In genomic region chr6:107491059-107491609, GRCh38 we compare ENCODE assay signal across 1 cellular context.
TF ChIP-seq lines count a peak whose summit lies in the region.

No MANE protein-coding gene starts in this region.

TF ChIP-seq in IMR-90, 13 proteins besides CTCF, POLR2A, EP300 and RAD21:
- TF ChIP-seq CEBPB (IDR thresholded peaks at IDR 0.05; ENCODE audit: low read depth, low read length) (peak; percentile 73), CHD1 (IDR thresholded peaks at IDR 0.05; ENCODE audit: low read depth, low read length) (no peak)
